In genomic region chr2:40394030-40394429, GRCh38 we compare ENCODE assay signal across 14 cellular contexts.
"Had no signal": no experiment of that assay in that cellular context is flagged by ENCODE, and none has a peak within 500 bp of the region (broad histone marks: within the 10 kb centered on the region; RNA-seq: fewer than 3 reads in every experiment).

No MANE protein-coding gene starts in this region.

- H3K36me3 ChIP-seq: esophagus muscularis mucosa, ovary, tibial artery had no signal

- H3K9me3 ChIP-seq: body of pancreas, esophagus muscularis mucosa, ovary, tibial artery had no signal

- H3K27me3 Mint-ChIP-seq: activated T-cell treated with anti-CD3 and anti-CD28 coated beads, Interleukin-2, amount 50 U/mL, for 24 hours had no signal

- H3K27ac Mint-ChIP-seq: activated naive CD4-positive, alpha-beta T cell treated with anti-CD3 and anti-CD28 coated beads, Interleukin-2, amount 50 U/mL, for 72 hours; activated T-cell treated with anti-CD3 and anti-CD28 coated beads, Interleukin-2, amount 50 U/mL, for 24 hours; T-helper 2 cell treated with Interferon-gamma antibody and Interleukin-4, amounts not matched to agents 5 μg/mL and 100 μg/mL, for 36 hours had no signal

- H3K4me3 ChIP-seq: body of pancreas, dorsolateral prefrontal cortex, esophagus muscularis mucosa, ovary, tibial artery had no signal

- H3K27ac ChIP-seq: body of pancreas, ovary had no signal

- DNase-seq: activated effector memory CD4-positive, alpha-beta T cell treated with anti-CD3 and anti-CD28 coated beads, Interleukin-2, amount 50 U/mL, for 16 hours; activated T-cell treated with anti-CD3 and anti-CD28 coated beads, Interleukin-2, amount 50 U/mL, for 24 hours; amniotic stem cell; dorsolateral prefrontal cortex; glutamatergic neuron; left colon; mesendoderm; ovary; tibial artery had no signal

- H3K4me1 ChIP-seq: body of pancreas had no signal

- H3K4me1 Mint-ChIP-seq: neural crest cell had no signal

- H3K9me3 Mint-ChIP-seq: activated naive CD4-positive, alpha-beta T cell treated with anti-CD3 and anti-CD28 coated beads, Interleukin-2, amount 50 U/mL, for 72 hours; activated T-cell treated with anti-CD3 and anti-CD28 coated beads, Interleukin-2, amount 50 U/mL, for 24 hours; neural crest cell; T-helper 2 cell treated with Interferon-gamma antibody and Interleukin-4, amounts not matched to agents 5 μg/mL and 100 μg/mL, for 36 hours had no signal

- H3K4me3 Mint-ChIP-seq: activated T-cell treated with anti-CD3 and anti-CD28 coated beads, Interleukin-2, amount 50 U/mL, for 24 hours; neural crest cell; T-helper 2 cell treated with Interferon-gamma antibody and Interleukin-4, amounts not matched to agents 5 μg/mL and 100 μg/mL, for 36 hours had no signal

- H3K36me3 Mint-ChIP-seq: activated naive CD4-positive, alpha-beta T cell treated with anti-CD3 and anti-CD28 coated beads, Interleukin-2, amount 50 U/mL, for 72 hours had no signal

- H3K27me3 ChIP-seq: body of pancreas, dorsolateral prefrontal cortex, esophagus muscularis mucosa, ovary, tibial artery had no signal
